ENCODE assay signal across 1 cellular context in genomic region chr2:161975813-161976160, GRCh38.
TF ChIP-seq lines count a peak whose summit lies in the region.

No MANE protein-coding gene starts in this region.

TF ChIP-seq in GM23338, 12 proteins besides CTCF, POLR2A, EP300 and RAD21 (continued from another document):
- TF ChIP-seq REST (IDR thresholded peaks at IDR 0.05; ENCODE audit: unreplicated experiment), result no peak
- TF ChIP-seq STAT1 (IDR thresholded peaks at IDR 0.05; ENCODE audit: unreplicated experiment), result no peak
- TF ChIP-seq CREB1 (CRISPR knock-in tag; IDR thresholded peaks at IDR 0.05; ENCODE audit: low read depth), result no peak
- no peak for TF ChIP-seq ZNF331 (CRISPR knock-in tag; IDR thresholded peaks at IDR 0.05; ENCODE audit: low read depth)
- TF ChIP-seq ZNF462 (CRISPR knock-in tag; IDR thresholded peaks at IDR 0.05), result no peak
- TF ChIP-seq JUNB (IDR thresholded peaks at IDR 0.05; ENCODE audit: unreplicated experiment), result no peak
